Comparison of ENCODE assay signal across 20 cellular contexts in genomic region chr11:74377689-74378088, GRCh38.
"Had no signal": no experiment of that assay in that cellular context is flagged by ENCODE, and none has a peak within 500 bp of the region (broad histone marks: within the 10 kb centered on the region; RNA-seq: fewer than 3 reads in every experiment).

No MANE protein-coding gene starts in this region.

- H3K4me1 ChIP-seq: lower lobe of right lung, psoas muscle, sigmoid colon had no signal

- H3K27me3 ChIP-seq: ovary, sigmoid colon, stomach, thyroid gland had no signal

- H3K4me3 ChIP-seq: coronary artery, lower lobe of right lung, ovary, psoas muscle, sigmoid colon, stomach, thyroid gland had no signal

- ATAC-seq: effector memory CD8-positive, alpha-beta T cell; left ventricle myocardium superior; lower lobe of right lung; natural killer cell; psoas muscle; right cardiac atrium; stimulated activated effector memory CD8-positive, alpha-beta T cell treated with anti-CD3 and anti-CD28 coated beads, Interleukin-12 subunit alpha, Interleukin-12 subunit beta, amount 100 ng/mL, for 72 hours had no signal

- DNase-seq: dermis blood vessel endothelial cell; effector memory CD8-positive, alpha-beta T cell; head of caudate nucleus; left ventricle myocardium superior; lower lobe of right lung; natural killer cell; occipital lobe; ovary; posterior cingulate gyrus; psoas muscle; right cardiac atrium; sigmoid colon; stimulated activated CD4-positive, alpha-beta T cell treated with anti-CD3 and anti-CD28 coated beads, Interleukin-2, amount 100 ng/mL, for 24 hours; stimulated activated CD4-positive, alpha-beta T cell treated with anti-CD3 and anti-CD28 coated beads, Interleukin-4, amount 100 ng/mL, for 24 hours; stimulated activated naive CD4-positive, alpha-beta T cell treated with Interleukin-2 at 50 U/mL for 16 hours; stomach; thyroid gland; trophoblast cell had no signal

- H3K27ac ChIP-seq: coronary artery, lower lobe of right lung, ovary, psoas muscle, sigmoid colon, stomach, thyroid gland had no signal

- H3K36me3 ChIP-seq: lower lobe of right lung, ovary, sigmoid colon, thyroid gland had no signal

- H3K9me3 ChIP-seq: lower lobe of right lung, ovary, psoas muscle, sigmoid colon, stomach, thyroid gland had no signal
